8 cellular contexts compared by ENCODE assay signal in the genomic region with DNA sequence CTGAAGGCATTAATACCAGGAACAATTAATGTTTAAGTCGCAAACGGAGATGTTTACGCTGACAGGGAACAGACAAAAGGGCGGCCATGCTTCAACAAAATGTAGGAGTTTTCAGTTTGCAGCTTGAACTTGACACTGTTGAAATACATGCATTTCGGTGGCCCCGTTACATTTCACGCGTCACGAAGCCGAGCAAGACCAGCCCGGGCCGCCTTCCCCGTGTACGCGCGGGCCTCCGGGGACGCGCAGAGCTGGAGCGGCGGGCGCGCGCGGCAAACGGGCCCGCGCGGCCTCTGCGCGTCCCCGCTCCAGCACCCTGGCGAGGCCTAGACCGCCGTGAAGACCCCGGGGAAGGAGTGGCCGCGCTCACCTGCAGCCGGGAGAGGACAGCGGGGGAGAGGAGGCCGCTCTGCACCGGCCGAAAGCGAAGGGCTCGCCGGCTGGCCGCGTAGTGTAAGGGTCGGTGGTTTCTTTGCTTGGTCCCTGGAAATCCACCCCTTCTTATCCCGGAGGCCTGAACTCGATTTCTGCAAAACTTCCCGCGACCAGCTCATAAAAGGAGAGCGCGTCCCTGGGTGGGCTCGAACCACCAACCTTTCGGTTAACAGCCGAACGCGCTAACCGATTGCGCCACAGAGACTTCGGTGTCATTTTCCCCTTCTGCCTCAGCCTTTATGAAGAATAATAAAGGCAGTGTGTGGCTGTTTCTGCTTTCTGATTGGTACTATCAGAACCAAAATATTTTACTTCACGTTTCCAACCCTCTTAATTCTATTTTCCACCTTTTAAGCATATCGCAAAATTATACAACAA. TPM values are rescaled to one million over a fixed set of nuclear protein-coding genes. Genes with fewer than 3 reads are reported as not detected.
DNase-seq lines count a peak whose midpoint lies in the region; ATAC-seq and TF ChIP-seq lines count a peak whose summit lies in the region.

No MANE protein-coding gene starts in this region.

- H3K27ac Mint-ChIP-seq in naive B cell = peak overlapping the region; percentile 96 to 100 (median 100)

- no peak for TF ChIP-seq RAD21 in Ishikawa (IDR thresholded peaks at IDR 0.05; ENCODE audit: low read depth)

- peaks cover 9 to 14% (median 10%) of the 10 kb centered on the region in 3 donors for H3K4me1 Mint-ChIP-seq in naive B cell

- H3K27me3 Mint-ChIP-seq in naive B cell = peaks cover 0 to 15% (median 12%) of the 10 kb centered on the region in 3 donors

- peak overlapping the region; percentile 82 to 99 (median 94) for H3K4me3 Mint-ChIP-seq in naive B cell

- H3K36me3 Mint-ChIP-seq in naive B cell = peaks cover 0 to 4% of the 10 kb centered on the region in 2 donors

- peak; percentile 75 for ATAC-seq in GM21576 (IDR thresholded peaks at IDR 0.05; ENCODE audit: unreplicated experiment)
- ATAC-seq in naive B cell (ENCODE audit: low read depth in 2 of 2) = peak; percentile 80 to 81

- peak; percentile 73 for DNase-seq in DMS 273 treated with DMSO at 0.1 percent for 48 hours (lab: John Stamatoyannopoulos, UW)
- peak; percentile 71 for DNase-seq in activated T-helper 1 cell treated with Interleukin-2 at 50 U/mL for 16 hours (ENCODE audit: low read depth)
- peak; percentile 91 for DNase-seq in fibroblast of gingiva (ENCODE audit: low read depth)
- DNase-seq in naive B cell = peak; percentile 90
- peak; percentile 75 to 76 for DNase-seq in stimulated activated CD8-positive, alpha-beta memory T cell treated with anti-CD3 and anti-CD28 coated beads, Interleukin-7, amount 100 ng/mL, for 48 hours (ENCODE audit: extremely low read depth in 1 of 2, low read depth in 1 of 2)

- peak; percentile 47; the same call in 1 of the 2 replicates for TF ChIP-seq EP300 in Ishikawa (IDR thresholded peaks at IDR 0.05; ENCODE audit: borderline replicate concordance)

- H3K9me3 Mint-ChIP-seq in naive B cell = peaks cover 0 to 5% (median 0%) of the 10 kb centered on the region in 7 donors

TF ChIP-seq in Ishikawa, 13 proteins besides CTCF, POLR2A, EP300 and RAD21:
- 0 out of 2 replicates have a peak, but pooled peaks have one; percentile 18 for TF ChIP-seq NFIC (IDR thresholded peaks at IDR 0.05)
- TF ChIP-seq, protein P1, sequence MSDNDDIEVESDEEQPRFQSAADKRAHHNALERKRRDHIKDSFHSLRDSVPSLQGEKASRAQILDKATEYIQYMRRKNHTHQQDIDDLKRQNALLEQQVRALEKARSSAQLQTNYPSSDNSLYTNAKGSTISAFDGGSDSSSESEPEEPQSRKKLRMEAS (IDR thresholded peaks at IDR 0.05) = peak; percentile 70
- TF ChIP-seq, protein P2, sequence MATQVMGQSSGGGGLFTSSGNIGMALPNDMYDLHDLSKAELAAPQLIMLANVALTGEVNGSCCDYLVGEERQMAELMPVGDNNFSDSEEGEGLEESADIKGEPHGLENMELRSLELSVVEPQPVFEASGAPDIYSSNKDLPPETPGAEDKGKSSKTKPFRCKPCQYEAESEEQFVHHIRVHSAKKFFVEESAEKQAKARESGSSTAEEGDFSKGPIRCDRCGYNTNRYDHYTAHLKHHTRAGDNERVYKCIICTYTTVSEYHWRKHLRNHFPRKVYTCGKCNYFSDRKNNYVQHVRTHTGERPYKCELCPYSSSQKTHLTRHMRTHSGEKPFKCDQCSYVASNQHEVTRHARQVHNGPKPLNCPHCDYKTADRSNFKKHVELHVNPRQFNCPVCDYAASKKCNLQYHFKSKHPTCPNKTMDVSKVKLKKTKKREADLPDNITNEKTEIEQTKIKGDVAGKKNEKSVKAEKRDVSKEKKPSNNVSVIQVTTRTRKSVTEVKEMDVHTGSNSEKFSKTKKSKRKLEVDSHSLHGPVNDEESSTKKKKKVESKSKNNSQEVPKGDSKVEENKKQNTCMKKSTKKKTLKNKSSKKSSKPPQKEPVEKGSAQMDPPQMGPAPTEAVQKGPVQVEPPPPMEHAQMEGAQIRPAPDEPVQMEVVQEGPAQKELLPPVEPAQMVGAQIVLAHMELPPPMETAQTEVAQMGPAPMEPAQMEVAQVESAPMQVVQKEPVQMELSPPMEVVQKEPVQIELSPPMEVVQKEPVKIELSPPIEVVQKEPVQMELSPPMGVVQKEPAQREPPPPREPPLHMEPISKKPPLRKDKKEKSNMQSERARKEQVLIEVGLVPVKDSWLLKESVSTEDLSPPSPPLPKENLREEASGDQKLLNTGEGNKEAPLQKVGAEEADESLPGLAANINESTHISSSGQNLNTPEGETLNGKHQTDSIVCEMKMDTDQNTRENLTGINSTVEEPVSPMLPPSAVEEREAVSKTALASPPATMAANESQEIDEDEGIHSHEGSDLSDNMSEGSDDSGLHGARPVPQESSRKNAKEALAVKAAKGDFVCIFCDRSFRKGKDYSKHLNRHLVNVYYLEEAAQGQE (IDR thresholded peaks at IDR 0.05; ENCODE audit: low read depth) = no peak
- peak; percentile 43; the same call in 1 of the 2 replicates for TF ChIP-seq FOXM1 (IDR thresholded peaks at IDR 0.05; ENCODE audit: borderline replicate concordance, low read depth)
- TF ChIP-seq TAF1 (IDR thresholded peaks at IDR 0.05; ENCODE audit: low read depth) = no peak
- TF ChIP-seq TCF12 (IDR thresholded peaks at IDR 0.05; ENCODE audit: low read depth) = peak; percentile 48; the same call in 1 of the 2 replicates
- no peak for TF ChIP-seq YY1 (IDR thresholded peaks at IDR 0.05; ENCODE audit: low read depth)
- TF ChIP-seq CEBPB (IDR thresholded peaks at IDR 0.05) = peak; percentile 86
- no peak for TF ChIP-seq CREB1 (IDR thresholded peaks at IDR 0.05; ENCODE audit: low read depth)
- peak; percentile 69; the same call in 1 of the 2 replicates for TF ChIP-seq ZBTB7A (IDR thresholded peaks at IDR 0.05; ENCODE audit: low read depth)
- TF ChIP-seq, protein P3, sequence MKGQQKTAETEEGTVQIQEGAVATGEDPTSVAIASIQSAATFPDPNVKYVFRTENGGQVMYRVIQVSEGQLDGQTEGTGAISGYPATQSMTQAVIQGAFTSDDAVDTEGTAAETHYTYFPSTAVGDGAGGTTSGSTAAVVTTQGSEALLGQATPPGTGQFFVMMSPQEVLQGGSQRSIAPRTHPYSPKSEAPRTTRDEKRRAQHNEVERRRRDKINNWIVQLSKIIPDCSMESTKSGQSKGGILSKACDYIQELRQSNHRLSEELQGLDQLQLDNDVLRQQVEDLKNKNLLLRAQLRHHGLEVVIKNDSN (IDR thresholded peaks at IDR 0.05) = peak; percentile 16; the same call in 1 of the 2 replicates
- no peak for TF ChIP-seq EGR1 (IDR thresholded peaks at IDR 0.05)
- TF ChIP-seq TEAD4 (IDR thresholded peaks at IDR 0.05) = peak; percentile 94

TF ChIP-seq in PFSK-1, 5 proteins besides CTCF, POLR2A, EP300 and RAD21:
- TF ChIP-seq TAF1 (IDR thresholded peaks at IDR 0.05; ENCODE audit: borderline replicate concordance, insufficient read depth, low read length) = peak; percentile 53; the same call in 1 of the 2 replicates
- TF ChIP-seq, protein P2 (IDR thresholded peaks at IDR 0.05; ENCODE audit: insufficient read depth in 1 of 2, low read depth in 2 of 2, low read length in 2 of 2) = 0 out of 4 replicates have a peak, but pooled peaks of 1 of the 2 experiments have one; percentile 37
- TF ChIP-seq FOXP2 (optimal IDR thresholded peaks at IDR 0.05; ENCODE audit: borderline replicate concordance, extremely low read depth, extremely low read length, insufficient read depth) = no peak
- no peak; the same call in 1 of the 2 replicates for TF ChIP-seq POLR2AphosphoS5 (IDR thresholded peaks at IDR 0.05; ENCODE audit: low read depth, low read length)
- TF ChIP-seq SIN3A (IDR thresholded peaks at IDR 0.05; ENCODE audit: borderline replicate concordance, insufficient read depth, low read length) = no peak
TF ChIP-seq in PFSK-1: peak in this region for 2.

RNA-seq across cellular contexts. Expression of a gene that starts 11.3 kb away (rescaled TPM):
- not detected for polyA plus RNA-seq in PFSK-1 (2012; ENCODE audit: insufficient read length, low read depth)
- polyA plus RNA-seq in naive B cell (ENCODE audit: low read depth in 6 of 6) = not detected

Comparison
In these comparisons a context has a peak if more than half of its experiments do, and no peak if none do; other contexts are left out.
1. Peak in every context shown above with its lines: DNase-seq and ATAC-seq.